29 cellular contexts compared by ENCODE assay signal in genomic region chr17:51662204-51663056, GRCh38.
"Had no signal": no experiment of that assay in that cellular context is flagged by ENCODE, and none has a peak within 500 bp of the region (broad histone marks: within the 10 kb centered on the region; RNA-seq: fewer than 3 reads in every experiment).

No MANE protein-coding gene starts in this region.

- H3K27me3 ChIP-seq: ascending aorta, Peyer's patch, SJSA1 had no signal

- H3K36me3 ChIP-seq: ascending aorta, Peyer's patch, SJSA1 had no signal

- H3K4me3 ChIP-seq: ascending aorta, coronary artery, Peyer's patch, SJSA1 had no signal

- H3K4me1 ChIP-seq: ascending aorta, Peyer's patch, SJSA1 had no signal

- H3K9me3 ChIP-seq: ascending aorta, Peyer's patch, SJSA1 had no signal

- ATAC-seq: activated CD8-positive, alpha-beta T cell treated with anti-CD3 and anti-CD28 coated beads for 36 hours; PC-3 had no signal

- H3K27ac ChIP-seq: ascending aorta, coronary artery, Peyer's patch, SJSA1 had no signal

- DNase-seq: activated CD4-positive, alpha-beta T cell treated with anti-CD3 and anti-CD28 coated beads, Interleukin-2, amount 10 ng/mL, durations not matched to agents 24 days and 14 days; activated CD4-positive, alpha-beta T cell treated with anti-CD3 and anti-CD28 coated beads, Interleukin-2, amount 50 U/mL, for 4 hours; activated CD8-positive, alpha-beta T cell treated with anti-CD3 and anti-CD28 coated beads for 36 hours; activated gamma-delta T cell; activated naive CD4-positive, alpha-beta T cell treated with Interleukin-2 at 50 U/mL for 16 hours; activated naive CD8-positive, alpha-beta T cell treated with anti-CD3 and anti-CD28 coated beads, Interleukin-2, amount 10 ng/mL, durations not matched to agents 7 days and 5 days; activated T-cell treated with anti-CD3 and anti-CD28 coated beads, Interleukin-2, amount 50 U/mL, for 1 hour; amygdala; Karpas-422; NCI-H1105; NCI-H1417 treated with DMSO at 0.1 percent for 48 hours; NCI-H187 treated with DMSO at 0.1 percent for 48 hours; NCI-H2081; NCI-H2171 treated with DMSO at 0.1 percent for 48 hours; NCI-H226; NCI-H446 treated with DMSO at 0.1 percent for 48 hours; NCI-H82; NK-92 treated with Interleukin-12 subunit alpha and Interleukin-12 subunit beta, amount 100 ng/mL, for 24 hours; PC-3; Peyer's patch; RPMI8226; SHP77 treated with DMSO at 0.1 percent for 48 hours; SW 1271; T-helper 1 cell; T-helper 2 cell; T-helper 9 cell had no signal
